Comparison of ENCODE assay signal across 17 cellular contexts in the genomic region with DNA sequence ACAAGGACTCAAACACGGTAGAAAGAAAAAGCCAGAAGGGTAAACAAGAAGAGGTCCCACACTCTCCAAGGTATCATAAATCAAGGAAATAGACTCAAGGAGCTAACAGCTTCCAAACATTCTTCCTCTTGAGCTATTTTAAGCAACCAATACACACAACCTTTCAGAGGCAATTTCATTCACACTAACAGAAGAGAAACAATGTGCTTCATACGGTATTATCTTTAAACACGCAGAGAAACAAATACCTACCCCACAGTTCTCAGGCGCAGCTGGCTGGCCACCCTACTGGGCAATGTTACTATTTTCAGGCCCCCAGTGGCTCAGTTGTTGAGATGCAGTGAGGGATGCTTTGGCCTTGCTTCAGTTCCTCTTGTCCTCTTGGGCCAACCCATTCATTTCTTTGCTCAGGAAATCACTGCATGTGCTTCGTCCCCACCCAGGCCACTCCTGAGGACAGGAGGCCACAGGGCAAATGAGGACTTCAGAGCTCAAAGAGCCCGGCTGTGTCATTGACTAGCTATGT. TPM values are rescaled to one million over a fixed set of nuclear protein-coding genes. Genes with fewer than 3 reads are reported as not detected.
DNase-seq lines count a peak whose midpoint lies in the region; ATAC-seq and TF ChIP-seq lines count a peak whose summit lies in the region.
"Had no signal": no experiment of that assay in that cellular context is flagged by ENCODE, and none has a peak within 500 bp of the region (broad histone marks: within the 10 kb centered on the region; RNA-seq: fewer than 3 reads in every experiment).

No MANE protein-coding gene starts in this region.

- intact Hi-C loops in left ventricle myocardium inferior (cut with micrococcal nuclease): no loop called here

- peak; percentile 72 for DNase-seq in GM04503 (ENCODE audit: low read depth)
- DNase-seq in Peyer's patch: peak in 2 of 3 donors; percentile 74 to 83
- peak; percentile 24 for DNase-seq in left ventricle myocardium inferior
- no peak for DNase-seq in epidermal melanocyte (ENCODE audit: insufficient read length, low spot score)
- no peak for DNase-seq in NCI-H2196 treated with DMSO at 0.1 percent for 48 hours (lab: John Stamatoyannopoulos, UW; ENCODE audit: unreplicated experiment)
- DNase-seq in CD1c-positive myeloid dendritic cell (ENCODE audit: extremely low spot score): no peak
- DNase-seq: activated CD8-positive, alpha-beta memory T cell treated with anti-CD3 and anti-CD28 coated beads for 24 hours; activated naive CD4-positive, alpha-beta T cell treated with anti-CD3 and anti-CD28 coated beads, Interleukin-2, amount 50 U/mL, for 16 hours; Kasumi-1; NCI-H2107; OCI-M1; stimulated activated CD4-positive, alpha-beta T cell treated with anti-CD3 and anti-CD28 coated beads, Interleukin-1b, Interleukin-23, amount 100 ng/mL, for 48 hours; T-helper 17 cell had no signal

- TF ChIP-seq CTCF in Peyer's patch (IDR thresholded peaks at IDR 0.05) (peak in 1 of 6 experiments; percentile 2), left ventricle myocardium inferior (IDR thresholded peaks at IDR 0.05; ENCODE audit: borderline replicate concordance) (peak; percentile 19)

- H3K4me3 ChIP-seq in Peyer's patch: no peak overlapping the region
- H3K4me3 ChIP-seq in left ventricle myocardium inferior: no peak overlapping the region
- H3K4me3 ChIP-seq in skeletal muscle tissue (ENCODE audit: low read length in 3 of 3): peak overlapping the region in 1 of 3 donors; percentile 23

- H3K27ac ChIP-seq in Peyer's patch (peak overlapping the region in 2 of 4 donors; percentile 53 to 55), left ventricle myocardium inferior (replicated peaks) (peak overlapping the region; percentile 31), skeletal muscle tissue (ENCODE audit: low read depth, low read length) (peak overlapping the region; percentile 21)
- H3K27ac ChIP-seq: C4-2B had no signal

- H3K27me3 ChIP-seq in Peyer's patch (no peaks in the 10 kb centered on the region), left ventricle myocardium inferior (ENCODE audit: low read depth) (no peaks in the 10 kb centered on the region), skeletal muscle tissue (ENCODE audit: control insufficient read depth in 3 of 3, insufficient read depth in 3 of 3, low read length in 3 of 3) (no peaks in the 10 kb centered on the region)

- TF ChIP-seq POLR2A in Peyer's patch (IDR thresholded peaks at IDR 0.05): no peak

- no peak for ATAC-seq in HG02588 (IDR thresholded peaks at IDR 0.05; ENCODE audit: unreplicated experiment)
- ATAC-seq: stimulated activated effector memory CD8-positive, alpha-beta T cell treated with anti-CD3 and anti-CD28 coated beads, Interleukin-12 subunit alpha, Interleukin-12 subunit beta, amount 100 ng/mL, for 72 hours; T-helper 17 cell had no signal

- H3K36me3 ChIP-seq in Peyer's patch (no peaks in the 10 kb centered on the region), left ventricle myocardium inferior (no peaks in the 10 kb centered on the region), skeletal muscle tissue (ENCODE audit: control insufficient read depth in 3 of 3, insufficient read depth in 3 of 3, low read length in 3 of 3) (no peaks in the 10 kb centered on the region)

- H3K9ac ChIP-seq in skeletal muscle tissue (ENCODE audit: low read depth in 1 of 3, low read length in 3 of 3): peak overlapping the region in 1 of 3 donors; percentile 25

- H3K9me3 ChIP-seq in Peyer's patch (no peaks in the 10 kb centered on the region), left ventricle myocardium inferior (replicated peaks) (no peaks in the 10 kb centered on the region), skeletal muscle tissue (ENCODE audit: control insufficient read depth in 3 of 3, low read length in 3 of 3) (no peaks in the 10 kb centered on the region)

- H3K4me1 ChIP-seq in Peyer's patch: peaks cover 0 to 27% (median 3%) of the 10 kb centered on the region in 4 donors
- H3K4me1 ChIP-seq in left ventricle myocardium inferior: peaks cover 59% of the 10 kb centered on the region
- H3K4me1 ChIP-seq in skeletal muscle tissue (ENCODE audit: control insufficient read depth in 3 of 3, insufficient read depth in 3 of 3, low read length in 3 of 3): peaks cover 43 to 50% (median 49%) of the 10 kb centered on the region in 3 donors

RNA-seq across cellular contexts. Expression of a gene that starts 15.7 kb away (rescaled TPM):
- total RNA-seq in Peyer's patch (10 to 100 TPM in 3 of 4 donors, 1 to 10 TPM in 1; 5.0 to 44.1 (median 33.0) TPM), left ventricle myocardium inferior (24.7 TPM), skeletal muscle tissue (6.3 TPM)

Comparison
In these comparisons a context has a peak if more than half of its experiments do, and no peak if none do; other contexts are left out.
1. DNase-seq: peak in GM04503 (single experiment), Peyer's patch (2 of 3) and left ventricle myocardium inferior (single experiment); none in epidermal melanocyte (single experiment), NCI-H2196 treated with DMSO at 0.1 percent for 48 hours (single experiment) and CD1c-positive myeloid dendritic cell (single experiment).